ENCODE assay signal across 11 cellular contexts in the genomic region with DNA sequence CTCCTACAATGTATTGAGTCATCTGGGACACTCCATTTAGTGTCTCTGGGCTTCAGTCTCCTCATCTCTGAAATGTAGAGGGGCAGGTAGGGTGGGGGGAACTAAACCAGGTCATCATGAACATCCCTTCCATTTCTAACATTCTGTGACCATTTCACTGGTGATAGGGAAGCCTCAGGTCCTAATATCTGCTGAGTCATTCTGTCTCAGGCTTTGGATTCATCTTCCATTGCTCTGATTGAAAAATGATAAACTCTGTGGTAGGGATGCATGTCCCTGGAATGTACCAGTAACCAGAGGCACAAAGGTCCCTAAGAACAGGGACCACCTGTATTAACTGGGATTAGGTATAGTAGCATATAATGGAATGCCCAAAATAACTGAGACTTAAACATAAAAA. TPM values are rescaled to one million over a fixed set of nuclear protein-coding genes. Genes with fewer than 3 reads are reported as not detected.
"Had no signal": no experiment of that assay in that cellular context is flagged by ENCODE, and none has a peak within 500 bp of the region (broad histone marks: within the 10 kb centered on the region; RNA-seq: fewer than 3 reads in every experiment).

No MANE protein-coding gene starts in this region.

- FAIRE-seq: HTR-8/SVneo had no signal

- ATAC-seq: HCT116 had no signal

- DNase-seq: GM23248, GOT3, H7, HFFc6, KBM-7 had no signal

- H3K4me1 ChIP-seq: HAP-1 had no signal

- H3K4me3 ChIP-seq: GM23248, HAP-1 had no signal

- H3K27ac ChIP-seq: GM23248, KMS-11 had no signal

- H3K36me3 ChIP-seq: HAP-1 had no signal

- H2AFZ ChIP-seq: GM23248 had no signal

- H3K9ac ChIP-seq: GM23248, KMS-11 had no signal

- H3K9me3 ChIP-seq: HAP-1 had no signal

- H3K4me2 ChIP-seq: KMS-11 had no signal

RNA-seq across cellular contexts. Expression of gene LRRC52, which starts 36.2 kb away (rescaled TPM):
- total RNA-seq: GM23248, H4, H7, HFFc6, HT-29 had no signal
- polyA plus RNA-seq: GM23248 had no signal
